24 cellular contexts compared by ENCODE assay signal in the genomic region with DNA sequence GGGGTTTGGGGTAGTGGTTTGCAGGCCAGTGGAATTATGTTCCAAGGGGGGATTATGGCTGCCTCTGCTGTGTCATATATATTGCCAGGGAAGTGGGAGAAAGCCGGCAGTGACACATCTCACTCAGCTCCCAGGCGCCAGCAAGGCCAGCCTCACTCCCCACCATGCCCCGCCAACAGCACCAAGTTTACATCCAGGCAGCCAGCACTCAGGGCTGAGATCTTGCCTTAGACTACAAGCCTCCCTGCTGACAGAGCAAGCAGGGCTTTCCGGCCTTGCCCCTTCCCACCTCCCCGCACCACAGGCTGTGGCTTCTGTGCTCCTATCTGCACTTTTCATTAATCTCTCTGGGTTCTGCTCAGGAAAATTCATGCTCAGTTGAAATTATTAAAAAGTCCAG.
"Had no signal": no experiment of that assay in that cellular context is flagged by ENCODE, and none has a peak within 500 bp of the region (broad histone marks: within the 10 kb centered on the region; RNA-seq: fewer than 3 reads in every experiment).

No MANE protein-coding gene starts in this region.

- H3K4me1 ChIP-seq: colonic mucosa, esophagus squamous epithelium, gastrocnemius medialis, heart right ventricle, left lung, lower lobe of right lung had no signal

- H3K27me3 ChIP-seq: colonic mucosa, esophagus squamous epithelium, gastrocnemius medialis, heart right ventricle, left lung had no signal

- H3K27ac Mint-ChIP-seq: dendritic cell treated with granulocyte-macrophage colony-stimulating factor and Interleukin-4, amounts not matched to agents 40 ng/mL and 50 ng/mL, for 4 days; effector memory CD8-positive, alpha-beta T cell; endodermal cell; mesothelial cell of epicardium had no signal

- H3K4me1 Mint-ChIP-seq: endodermal cell had no signal

- H3K27ac ChIP-seq: colonic mucosa, epithelial cell of prostate, esophagus squamous epithelium, gastrocnemius medialis, heart right ventricle, left lung, lower lobe of right lung had no signal

- H3K36me3 ChIP-seq: colonic mucosa, esophagus squamous epithelium, gastrocnemius medialis, heart right ventricle, left lung, lower lobe of right lung had no signal

- DNase-seq: colonic mucosa; cortex of kidney; effector CD8-positive, alpha-beta T cell; effector memory CD8-positive, alpha-beta T cell; erythroblast; esophagus squamous epithelium; foreskin fibroblast; foreskin melanocyte; gastrocnemius medialis; glutamatergic neuron; head of caudate nucleus; heart right ventricle; hippocampal formation; left cardiac atrium; left ventricle myocardium superior; lower lobe of right lung; mesenchymal stem cell; mucosa of descending colon had no signal

- H3K4me3 ChIP-seq: colonic mucosa, esophagus squamous epithelium, gastrocnemius medialis, heart right ventricle, left lung, lower lobe of right lung, mucosa of descending colon had no signal

- H3K9me3 ChIP-seq: colonic mucosa, esophagus squamous epithelium, gastrocnemius medialis, lower lobe of right lung, mucosa of descending colon had no signal

- H3K27me3 Mint-ChIP-seq: dendritic cell treated with granulocyte-macrophage colony-stimulating factor and Interleukin-4, amounts not matched to agents 40 ng/mL and 50 ng/mL, for 4 days; effector memory CD8-positive, alpha-beta T cell had no signal

- ATAC-seq: effector memory CD8-positive, alpha-beta T cell; esophagus mucosa; gastrocnemius medialis; heart right ventricle; left cardiac atrium; left lung; left ventricle myocardium superior; mucosa of descending colon had no signal

- H3K4me3 Mint-ChIP-seq: dendritic cell treated with granulocyte-macrophage colony-stimulating factor and Interleukin-4, amounts not matched to agents 40 ng/mL and 50 ng/mL, for 4 days; effector memory CD8-positive, alpha-beta T cell; endodermal cell; mesothelial cell of epicardium had no signal
